Comparison of ENCODE assay signal across 8 cellular contexts in genomic region chr9:35490910-35491465, GRCh38. TPM values are rescaled to one million over a fixed set of nuclear protein-coding genes. Genes with fewer than 3 reads are reported as not detected.
DNase-seq lines count a peak whose midpoint lies in the region; ATAC-seq, FAIRE-seq and TF ChIP-seq lines count a peak whose summit lies in the region.

No MANE protein-coding gene starts in this region.

- H3K4me1 ChIP-seq in lower lobe of right lung: peaks cover 28% of the 10 kb centered on the region
- peaks cover 0 to 19% (median 5%) of the 10 kb centered on the region in 4 donors for H3K4me1 ChIP-seq in transverse colon

- H3K9me3 Mint-ChIP-seq in activated T-cell treated with anti-CD3 and anti-CD28 coated beads, Interleukin-2, amount 50 U/mL, for 24 hours: no peaks in the 10 kb centered on the region

- WGBS in transverse colon (ENCODE audit: low coverage in 1 of 2), 2 donors: 58 to 64% methylated on average over 10 to 12 of the region's 12 CpGs

- H3K27me3 ChIP-seq in bronchial epithelial cell (ENCODE audit: control insufficient read depth, insufficient read depth, low read length) (no peaks in the 10 kb centered on the region), lower lobe of right lung (ENCODE audit: low read depth) (no peaks in the 10 kb centered on the region), transverse colon (no peaks in the 10 kb centered on the region)

- H3K36me3 ChIP-seq in bronchial epithelial cell (ENCODE audit: control insufficient read depth, insufficient read depth, low read length): no peaks in the 10 kb centered on the region
- H3K36me3 ChIP-seq in lower lobe of right lung: no peaks in the 10 kb centered on the region
- no peaks in the 10 kb centered on the region for H3K36me3 ChIP-seq in transverse colon

- TF ChIP-seq POLR2A in transverse colon (IDR thresholded peaks at IDR 0.05): no peak

- no peak for TF ChIP-seq CTCF in bronchial epithelial cell (IDR thresholded peaks at IDR 0.05; ENCODE audit: insufficient read depth, low read length, severe bottlenecking)
- no peak for TF ChIP-seq CTCF in lower lobe of right lung (IDR thresholded peaks at IDR 0.05)
- peak in 1 of 5 experiments; percentile 5 for TF ChIP-seq CTCF in transverse colon (IDR thresholded peaks at IDR 0.05)

- H3K27ac Mint-ChIP-seq in activated T-cell treated with anti-CD3 and anti-CD28 coated beads, Interleukin-2, amount 50 U/mL, for 24 hours: no peak overlapping the region

- intact Hi-C loops in lower lobe of right lung (cut with DNase I) (no loop called here), transverse colon (cut with DNase I; ENCODE audit: low total_unique reads) (loop anchor here (1.0 kb wide), 1 partner anchor 62 kb away; no protein-coding TSS in a partner anchor)

- ATAC-seq in lower lobe of right lung (peak in 1 of 2 donors; percentile 13), HG03039 (IDR thresholded peaks at IDR 0.05; ENCODE audit: unreplicated experiment) (no peak), HG02973 (IDR thresholded peaks at IDR 0.05; ENCODE audit: unreplicated experiment) (no peak)
- ATAC-seq in activated CD4-positive, CD25-positive, alpha-beta regulatory T cell treated with anti-CD3 and anti-CD28 coated beads, Interleukin-2, amount 50 U/mL, for 24 hours: no peak

- no peak for TF ChIP-seq EP300 in transverse colon (IDR thresholded peaks at IDR 0.05; ENCODE audit: low read depth)

- no peaks in the 10 kb centered on the region for H3K9me3 ChIP-seq in lower lobe of right lung
- H3K9me3 ChIP-seq in transverse colon: no peaks in the 10 kb centered on the region

- H3K4me3 Mint-ChIP-seq in activated T-cell treated with anti-CD3 and anti-CD28 coated beads, Interleukin-2, amount 50 U/mL, for 24 hours: peak overlapping the region; percentile 83

- in situ Hi-C loops in transverse colon (cut with MboI; ENCODE audit: low pct_ligation_motif_present in 1 of 4, low pct_unique_long_range_greater_than_20kb in 1 of 4, low sequenced_read_pairs in 3 of 4): loop anchor here in 1 of 4 donors (10.0 kb wide), 1 partner anchor 64 kb away; no protein-coding TSS in a partner anchor

- peaks cover 42% of the 10 kb centered on the region for H3K4me1 Mint-ChIP-seq in activated T-cell treated with anti-CD3 and anti-CD28 coated beads, Interleukin-2, amount 50 U/mL, for 24 hours (ENCODE audit: low read depth)

- no peak for DNase-seq in activated T-cell treated with anti-CD3 and anti-CD28 coated beads, Interleukin-2, amount 50 U/mL, for 24 hours
- no peak for DNase-seq in activated T-cell treated with anti-CD3 and anti-CD28 coated beads, Interleukin-2, amount 50 U/mL, for 48 hours
- DNase-seq in bronchial epithelial cell (ENCODE audit: low read depth): peak; percentile 43
- no peak for DNase-seq in lower lobe of right lung
- DNase-seq in transverse colon: no peak

- peaks cover 19% of the 10 kb centered on the region for H3K27me3 Mint-ChIP-seq in activated T-cell treated with anti-CD3 and anti-CD28 coated beads, Interleukin-2, amount 50 U/mL, for 24 hours

- FAIRE-seq in bronchial epithelial cell (lab: Jason Lieb, UNC): no peak

- peak overlapping the region; percentile 95 for H3K4me3 ChIP-seq in bronchial epithelial cell (ENCODE audit: low read depth, low read length)
- peak overlapping the region; percentile 87 for H3K4me3 ChIP-seq in lower lobe of right lung
- peak overlapping the region; percentile 55 to 85 (median 70) for H3K4me3 ChIP-seq in transverse colon

- peak overlapping the region; percentile 86 for H3K27ac ChIP-seq in lower lobe of right lung
- peak overlapping the region; percentile 89 to 96 (median 91) for H3K27ac ChIP-seq in transverse colon

- H3K36me3 Mint-ChIP-seq in activated T-cell treated with anti-CD3 and anti-CD28 coated beads, Interleukin-2, amount 50 U/mL, for 24 hours (ENCODE audit: low read depth): peaks cover 3% of the 10 kb centered on the region

RNA-seq across cellular contexts. Expression of gene RUSC2, which starts 1.1 kb away (rescaled TPM):
- total RNA-seq in bronchial epithelial cell (4.5 and 4.9 TPM in 2 replicates), lower lobe of right lung (23.6 TPM), transverse colon (10 to 100 TPM in 2 of 4 donors, 1 to 10 TPM in 2; 7.0 to 16.8 (median 12.1) TPM)
